ENCODE assay signal across 9 cellular contexts in the genomic region with DNA sequence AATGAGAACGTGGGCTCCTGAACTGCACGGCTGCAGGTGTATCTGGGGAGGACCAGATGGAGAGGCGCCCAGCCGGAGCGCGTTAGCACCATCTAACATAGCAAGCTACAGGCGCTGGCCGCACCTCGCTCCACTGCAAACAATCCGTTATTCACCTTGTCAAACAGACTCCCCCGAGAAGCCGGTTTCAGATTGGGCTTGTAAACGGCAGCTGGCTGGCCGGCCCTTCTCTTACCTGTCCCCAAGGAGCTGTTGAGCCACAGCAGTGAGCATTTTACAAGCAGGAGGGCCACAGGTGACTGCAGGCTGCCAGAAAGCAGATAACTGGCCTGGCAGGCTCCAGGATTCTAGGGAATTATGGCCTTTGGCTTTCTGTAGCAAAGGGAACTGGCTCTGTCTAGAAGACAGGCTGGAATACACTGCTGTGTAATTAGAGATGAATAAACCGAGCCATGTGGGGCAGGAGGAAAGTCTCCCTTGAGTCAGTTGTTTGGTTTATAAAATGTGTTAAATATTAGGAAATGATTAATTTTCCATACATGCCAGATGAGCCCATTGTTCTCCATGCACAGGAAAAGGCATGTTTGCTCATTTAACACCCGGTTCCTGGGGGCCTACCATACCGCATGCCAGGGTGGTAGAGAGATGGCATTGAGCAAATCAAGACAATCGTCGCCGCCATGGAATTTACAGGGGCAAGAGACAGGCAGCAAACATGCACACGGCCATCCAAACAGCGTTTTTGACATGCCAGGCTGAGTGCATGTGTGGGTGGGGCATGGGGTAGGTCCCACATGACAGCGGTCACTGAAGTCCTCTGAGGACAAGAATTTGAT.
A peak's percentile ranks its signal among the peaks of the same experiment; 100 is the strongest.
DNase-seq lines count a peak whose midpoint lies in the region; ATAC-seq and TF ChIP-seq lines count a peak whose summit lies in the region.
"Had no signal": no experiment of that assay in that cellular context is flagged by ENCODE, and none has a peak within 500 bp of the region (broad histone marks: within the 10 kb centered on the region; RNA-seq: fewer than 3 reads in every experiment).

No MANE protein-coding gene starts in this region.

- H3K9me3 Mint-ChIP-seq in type B pancreatic cell: no peaks in the 10 kb centered on the region

- peaks cover 0 to 10% (median 0%) of the 10 kb centered on the region in 9 donors for H3K36me3 ChIP-seq in heart left ventricle

- no peaks in the 10 kb centered on the region for H3K36me3 Mint-ChIP-seq in type B pancreatic cell

- ATAC-seq in heart left ventricle: no peak
- ATAC-seq in GM18858 (IDR thresholded peaks at IDR 0.05; ENCODE audit: unreplicated experiment): no peak

- TF ChIP-seq CTCF in heart left ventricle (IDR thresholded peaks at IDR 0.05) (no peak), type B pancreatic cell (conservative IDR thresholded peaks at IDR 0.05) (no peak)

- H3K4me1 ChIP-seq in heart left ventricle: peaks cover 0 to 25% (median 0%) of the 10 kb centered on the region in 12 donors

- peak overlapping the region; percentile 26 for H3K27ac Mint-ChIP-seq in type B pancreatic cell

- TF ChIP-seq POLR2A in heart left ventricle (IDR thresholded peaks at IDR 0.05): no peak

- no peaks in the 10 kb centered on the region for H3K9me3 ChIP-seq in heart left ventricle

- H3K27me3 ChIP-seq in heart left ventricle: no peaks in the 10 kb centered on the region

- DNase-seq in cardiac septum (ENCODE audit: low spot score) (peak; percentile 31), heart left ventricle (no peak), NCI-H2107 treated with DMSO at 0.1 percent for 48 hours (lab: John Stamatoyannopoulos, UW; ENCODE audit: unreplicated experiment) (peak; percentile 94), glomerular visceral epithelial cell (ENCODE audit: extremely low spot score) (peak; percentile 11), type B pancreatic cell (ENCODE audit: extremely low spot score, unreplicated experiment) (no peak), NCI-H82 (lab: John Stamatoyannopoulos, UW) (no peak), A172 (ENCODE audit: low spot score) (no peak)
- DNase-seq: activated T-cell treated with anti-CD3 and anti-CD28 coated beads for 4 hours had no signal

- H3K4me3 ChIP-seq in heart left ventricle: no peak overlapping the region

- WGBS in heart left ventricle, 4 donors: 76 to 83% (median 81%) methylated on average over 17 to 23 of the region's 23 CpGs

- H3K4me1 Mint-ChIP-seq in type B pancreatic cell (ENCODE audit: unreplicated experiment): peaks cover 11% of the 10 kb centered on the region

- intact Hi-C loops in cardiac septum (cut with DNase I) (no loop called here), heart left ventricle (cut with DNase I) (loop anchor here in 2 of 10 donors (10.0 kb wide), 2 partner anchors 112 to 712 kb away; no protein-coding TSS in a partner anchor)

- H3K27me3 Mint-ChIP-seq in type B pancreatic cell: no peaks in the 10 kb centered on the region

- H3K27ac ChIP-seq in heart left ventricle: no peak overlapping the region

- no peak overlapping the region for H3K4me3 Mint-ChIP-seq in type B pancreatic cell

Comparison
In these comparisons a context has a peak if more than half of its experiments do, and no peak if none do; other contexts are left out.
1. DNase-seq: peak in cardiac septum (single experiment), NCI-H2107 treated with DMSO at 0.1 percent for 48 hours (single experiment) and glomerular visceral epithelial cell (single experiment); none in heart left ventricle (0 of 5), type B pancreatic cell (single experiment), NCI-H82 (single experiment) and A172 (single experiment).